ENCODE assay signal across 12 cellular contexts in genomic region chr4:2244947-2245786, GRCh38. TPM values are rescaled to one million over a fixed set of nuclear protein-coding genes. Genes with fewer than 3 reads are reported as not detected.
DNase-seq lines count a peak whose midpoint lies in the region; ATAC-seq and TF ChIP-seq lines count a peak whose summit lies in the region.
"Had no signal": no experiment of that assay in that cellular context is flagged by ENCODE, and none has a peak within 500 bp of the region (broad histone marks: within the 10 kb centered on the region; RNA-seq: fewer than 3 reads in every experiment).

No MANE protein-coding gene starts in this region.

- peak overlapping the region in 1 of 8 donors; percentile 42 for H3K4me3 Mint-ChIP-seq in naive B cell

- peaks cover 60% of the 10 kb centered on the region for H3K4me1 ChIP-seq in left ventricle myocardium inferior
- H3K4me1 ChIP-seq in upper lobe of left lung, result peaks cover 35 to 66% (median 45%) of the 10 kb centered on the region in 4 donors
- peaks cover 4% of the 10 kb centered on the region for H3K4me1 ChIP-seq in foreskin keratinocyte

- H3K36me3 Mint-ChIP-seq in naive B cell, result peaks cover 0 to 1% of the 10 kb centered on the region in 2 donors

- DNase-seq in left ventricle myocardium inferior (peak; percentile 14), Right ventricle myocardium inferior (ENCODE audit: missing footprints) (no peak), naive B cell (no peak), upper lobe of left lung (peak in 1 of 2 donors; percentile 18), foreskin keratinocyte (no peak), DMS 273 treated with DMSO at 0.1 percent for 48 hours (lab: John Stamatoyannopoulos, UW) (no peak), GM19240 (ENCODE audit: insufficient read length, low spot score) (no peak)
- DNase-seq: cerebellar nuclear complex, GM23248, NCI-H1417 treated with DMSO at 0.1 percent for 48 hours, PC-9 had no signal

- TF ChIP-seq EP300 in upper lobe of left lung (IDR thresholded peaks at IDR 0.05), result no peak

- intact Hi-C loops in left ventricle myocardium inferior (cut with micrococcal nuclease) (no loop called here), Right ventricle myocardium inferior (cut with DNase I) (loop anchor here (5.0 kb wide), 1 partner anchor 172 kb away; the partner anchor contains the start of genes CFAP99 and ZFYVE28)

- H3K27me3 Mint-ChIP-seq in naive B cell, result no peaks in the 10 kb centered on the region

- ATAC-seq in Right ventricle myocardium inferior (no peak), naive B cell (ENCODE audit: low read depth in 2 of 2) (no peak), upper lobe of left lung (ENCODE audit: low FRiP score in 2 of 2) (no peak), foreskin keratinocyte (no peak)

- no peak for TF ChIP-seq POLR2A in upper lobe of left lung (IDR thresholded peaks at IDR 0.05)

- H3K4me1 Mint-ChIP-seq in naive B cell, result peaks cover 27 to 43% (median 33%) of the 10 kb centered on the region in 3 donors

- peak overlapping the region in 5 of 6 donors; percentile 30 to 88 (median 55) for H3K27ac Mint-ChIP-seq in naive B cell

- H3K36me3 ChIP-seq in left ventricle myocardium inferior, result peaks cover 26% of the 10 kb centered on the region
- H3K36me3 ChIP-seq in upper lobe of left lung, result peaks cover 7 to 30% (median 27%) of the 10 kb centered on the region in 4 donors

- H3K4me3 ChIP-seq in left ventricle myocardium inferior (no peak overlapping the region), upper lobe of left lung (no peak overlapping the region)
- H3K4me3 ChIP-seq: GM23248, PC-9 had no signal

- H3K27ac ChIP-seq in left ventricle myocardium inferior (replicated peaks) (peak overlapping the region; percentile 71), angular gyrus (ENCODE audit: low read depth, low read length) (peak overlapping the region; percentile 53), upper lobe of left lung (peak overlapping the region; percentile 55 to 83 (median 73)), foreskin keratinocyte (no peak overlapping the region)
- H3K27ac ChIP-seq: GM23248, PC-9 had no signal

- WGBS in upper lobe of left lung, 2 donors, result 50 to 56% methylated on average over 7 of the region's 7 CpGs

- H3K9me3 ChIP-seq in left ventricle myocardium inferior (replicated peaks) (no peaks in the 10 kb centered on the region), upper lobe of left lung (no peaks in the 10 kb centered on the region)

- TF ChIP-seq CTCF in left ventricle myocardium inferior (IDR thresholded peaks at IDR 0.05; ENCODE audit: borderline replicate concordance) (no peak), upper lobe of left lung (IDR thresholded peaks at IDR 0.05) (no peak), foreskin keratinocyte (conservative IDR thresholded peaks at IDR 0.05) (no peak)

- no peaks in the 10 kb centered on the region for H3K9me3 Mint-ChIP-seq in naive B cell

- H3K27me3 ChIP-seq in left ventricle myocardium inferior (ENCODE audit: low read depth) (no peaks in the 10 kb centered on the region), upper lobe of left lung (no peaks in the 10 kb centered on the region), foreskin keratinocyte (no peaks in the 10 kb centered on the region)

RNA-seq across cellular contexts. Expression of gene HAUS3, which starts 3.2 kb away (rescaled TPM):
- total RNA-seq in left ventricle myocardium inferior (6.4 TPM), Right ventricle myocardium inferior (7.7 TPM), upper lobe of left lung (10 to 100 TPM in 5 of 6 donors, 1 to 10 TPM in 1; 8.2 to 21.0 (median 12.5) TPM), foreskin keratinocyte (14.1 and 15.2 TPM in 2 replicates)
- polyA plus RNA-seq in naive B cell (ENCODE audit: low read depth in 6 of 6) (10 to 100 TPM; 13.3 to 29.1 (median 19.3) TPM), foreskin keratinocyte (5.3 and 7.5 TPM in 2 replicates)

RNA-seq across cellular contexts. Expression of gene POLN, which starts 3.2 kb away (rescaled TPM):
- total RNA-seq in left ventricle myocardium inferior (2.2 TPM), Right ventricle myocardium inferior (2.0 TPM), upper lobe of left lung (1 to 10 TPM in 5 of 6 donors, under 1 TPM in 1; 0.89 to 5.5 (median 2.6) TPM), foreskin keratinocyte (0.54 and 0.92 TPM in 2 replicates)
- polyA plus RNA-seq in naive B cell (ENCODE audit: low read depth in 6 of 6) (under 1 TPM in 4 of 6 donors, not detected in 2; 0.62 to 0.79 (median 0.71) TPM), foreskin keratinocyte (0.18 and 0.23 TPM in 2 replicates)

RNA-seq across cellular contexts. Expression of gene MXD4, which starts 16.7 kb away (rescaled TPM):
- total RNA-seq in left ventricle myocardium inferior (40.4 TPM), Right ventricle myocardium inferior (36.0 TPM), upper lobe of left lung (100 to 1,000 TPM in 1 of 6 donors, 10 to 100 TPM in 5; 50.1 to 135 (median 76.4) TPM), foreskin keratinocyte (8.8 and 15.8 TPM in 2 replicates)
- polyA plus RNA-seq in naive B cell (ENCODE audit: low read depth in 6 of 6) (10 to 100 TPM; 29.4 to 46.2 (median 40.6) TPM), foreskin keratinocyte (11.1 and 20.0 TPM in 2 replicates)
